8 cellular contexts compared by ENCODE assay signal in genomic region chr12:1593232-1594044, GRCh38. TPM values are rescaled to one million over a fixed set of nuclear protein-coding genes. Genes with fewer than 3 reads are reported as not detected.
DNase-seq lines count a peak whose midpoint lies in the region; ATAC-seq and TF ChIP-seq lines count a peak whose summit lies in the region.

No MANE protein-coding gene starts in this region.

- no peak for TF ChIP-seq EP300 in suprapubic skin (IDR thresholded peaks at IDR 0.05)

- H3K27me3 ChIP-seq in endocrine pancreas (ENCODE audit: control insufficient read depth, insufficient read depth, low read length) (no peaks in the 10 kb centered on the region), mucosa of stomach (ENCODE audit: control insufficient read depth, insufficient read depth, low read length) (no peaks in the 10 kb centered on the region), suprapubic skin (no peaks in the 10 kb centered on the region)

- peak; percentile 24 for ATAC-seq in HG02588 (IDR thresholded peaks at IDR 0.05; ENCODE audit: unreplicated experiment)
- peak; percentile 25 for ATAC-seq in activated CD8-positive, alpha-beta T cell treated with anti-CD3 and anti-CD28 coated beads, Interleukin-2, amount 10 ng/mL, durations not matched to agents 7 days and 5 days

- H3K4me3 ChIP-seq in endocrine pancreas (ENCODE audit: control insufficient read depth, insufficient read depth, low read length) (no peak overlapping the region), mucosa of stomach (ENCODE audit: low read length) (peak overlapping the region; percentile 37), suprapubic skin (peak overlapping the region; percentile 90)

- H3K4me1 Mint-ChIP-seq in activated CD8-positive, alpha-beta T cell treated with anti-CD3 and anti-CD28 coated beads, Interleukin-2, amount 10 ng/mL, durations not matched to agents 7 days and 5 days (ENCODE audit: low read depth), result peaks cover 51% of the 10 kb centered on the region

- peaks cover 45% of the 10 kb centered on the region for H3K36me3 Mint-ChIP-seq in activated CD8-positive, alpha-beta T cell treated with anti-CD3 and anti-CD28 coated beads, Interleukin-2, amount 10 ng/mL, durations not matched to agents 7 days and 5 days (ENCODE audit: low read depth)

- peak overlapping the region; percentile 94 for H3K27ac Mint-ChIP-seq in activated CD8-positive, alpha-beta T cell treated with anti-CD3 and anti-CD28 coated beads, Interleukin-2, amount 10 ng/mL, durations not matched to agents 7 days and 5 days

- H3K9me3 ChIP-seq in endocrine pancreas (ENCODE audit: control insufficient read depth, low read length), result no peaks in the 10 kb centered on the region
- no peaks in the 10 kb centered on the region for H3K9me3 ChIP-seq in mucosa of stomach (ENCODE audit: control insufficient read depth, low read length)
- no peaks in the 10 kb centered on the region for H3K9me3 ChIP-seq in suprapubic skin

- H3K9ac ChIP-seq in endocrine pancreas (ENCODE audit: control insufficient read depth, insufficient read depth, low read length), result peak overlapping the region; percentile 83
- H3K9ac ChIP-seq in mucosa of stomach (ENCODE audit: low read length), result peak overlapping the region; percentile 67

- peak overlapping the region; percentile 96 for H3K27ac ChIP-seq in suprapubic skin

- DNase-seq in GM13976 (ENCODE audit: low spot score), result peak; percentile 45
- peak; percentile 28 for DNase-seq in NCI-H1694 (lab: John Stamatoyannopoulos, UW)
- peak; percentile 72 for DNase-seq in activated CD8-positive, alpha-beta T cell treated with anti-CD3 and anti-CD28 coated beads, Interleukin-2, amount 10 ng/mL, durations not matched to agents 7 days and 5 days
- peak in 1 of 2 donors; percentile 74 for DNase-seq in suprapubic skin (ENCODE audit: low spot score in 2 of 2)
- DNase-seq in SHP77 treated with DMSO at 0.1 percent for 48 hours (lab: John Stamatoyannopoulos, UW), result no peak

- WGBS in suprapubic skin, result no CpG with 5 or more reads among the region's 55 CpGs

- no peaks in the 10 kb centered on the region for H3K27me3 Mint-ChIP-seq in activated CD8-positive, alpha-beta T cell treated with anti-CD3 and anti-CD28 coated beads, Interleukin-2, amount 10 ng/mL, durations not matched to agents 7 days and 5 days (ENCODE audit: low read depth)

- H3K36me3 ChIP-seq in endocrine pancreas (ENCODE audit: control insufficient read depth, insufficient read depth, low read length) (no peaks in the 10 kb centered on the region), mucosa of stomach (ENCODE audit: control insufficient read depth, insufficient read depth, low read length) (no peaks in the 10 kb centered on the region), suprapubic skin (no peaks in the 10 kb centered on the region)

- H3K4me3 Mint-ChIP-seq in activated CD8-positive, alpha-beta T cell treated with anti-CD3 and anti-CD28 coated beads, Interleukin-2, amount 10 ng/mL, durations not matched to agents 7 days and 5 days, result peak overlapping the region; percentile 95

- H3K9me3 Mint-ChIP-seq in activated CD8-positive, alpha-beta T cell treated with anti-CD3 and anti-CD28 coated beads, Interleukin-2, amount 10 ng/mL, durations not matched to agents 7 days and 5 days (ENCODE audit: insufficient read depth), result no peaks in the 10 kb centered on the region

- TF ChIP-seq CTCF in GM13976 (IDR thresholded peaks at IDR 0.05; ENCODE audit: borderline replicate concordance, control extremely low read depth, extremely low read depth, insufficient read depth, missing control alignments), result no peak
- TF ChIP-seq CTCF in suprapubic skin (IDR thresholded peaks at IDR 0.05), result no peak

- no peak for TF ChIP-seq POLR2A in suprapubic skin (IDR thresholded peaks at IDR 0.05)

- H3K4me1 ChIP-seq in endocrine pancreas (ENCODE audit: control insufficient read depth, insufficient read depth, low read length) (peaks cover 7% of the 10 kb centered on the region), mucosa of stomach (ENCODE audit: control insufficient read depth, insufficient read depth, low read length) (peaks cover 36% of the 10 kb centered on the region), suprapubic skin (peaks cover 61% of the 10 kb centered on the region)

- CTCF ChIA-PET in activated CD8-positive, alpha-beta T cell treated with anti-CD3 and anti-CD28 coated beads, Interleukin-2, amount 10 ng/mL, durations not matched to agents 7 days and 5 days (lab: Charles Lee), result interaction anchor here (1.4 to 3.1 kb wide), 7 partner anchors 9 to 476 kb away, joined by 3 to 48 read pairs (median 17); no protein-coding TSS in a partner anchor

- POLR2A ChIA-PET in activated CD8-positive, alpha-beta T cell treated with anti-CD3 and anti-CD28 coated beads, Interleukin-2, amount 10 ng/mL, durations not matched to agents 7 days and 5 days (lab: Charles Lee), result interaction anchor here (0.5 to 2.9 kb wide), 8 partner anchors 9 to 1205 kb away, joined by 3 to 39 read pairs (median 3); partner anchors contain the start of gene KDM5A

- in situ Hi-C loops in GM13976 (cut with MboI; ENCODE audit: low sequenced_read_pairs, unreplicated experiment), result loop anchor here (25.0 kb wide), 1 partner anchor 1031 kb away; no protein-coding TSS in a partner anchor

RNA-seq across cellular contexts. Expression of gene FBXL14, which starts 0.9 kb away (rescaled TPM):
- total RNA-seq in activated CD8-positive, alpha-beta T cell treated with anti-CD3 and anti-CD28 coated beads, Interleukin-2, amount 10 ng/mL, durations not matched to agents 7 days and 5 days, result 10 to 100 TPM; 27.5 to 28.9 TPM
- 10 to 100 TPM in 1 of 4 donors, 1 to 10 TPM in 3; 5.4 to 12.4 (median 7.6) TPM for total RNA-seq in suprapubic skin

RNA-seq across cellular contexts. Expression of gene WNT5B, which starts 35.6 kb away (rescaled TPM):
- not detected for total RNA-seq in activated CD8-positive, alpha-beta T cell treated with anti-CD3 and anti-CD28 coated beads, Interleukin-2, amount 10 ng/mL, durations not matched to agents 7 days and 5 days
- 10 to 100 TPM in 1 of 4 donors, 1 to 10 TPM in 3; 7.3 to 12.8 (median 8.3) TPM for total RNA-seq in suprapubic skin

Comparison
In these comparisons a context has a peak if more than half of its experiments do, and no peak if none do; other contexts are left out.
1. RNA of gene WNT5B, which starts 35.6 kb away (total RNA-seq): 7.3 to 12.8 TPM in suprapubic skin; not detected in activated CD8-positive, alpha-beta T cell treated with anti-CD3 and anti-CD28 coated beads, Interleukin-2, amount 10 ng/mL, durations not matched to agents 7 days and 5 days; every median in the first group is over 4 times any median in the second.